Comparison of ENCODE assay signal across 18 cellular contexts in the genomic region with DNA sequence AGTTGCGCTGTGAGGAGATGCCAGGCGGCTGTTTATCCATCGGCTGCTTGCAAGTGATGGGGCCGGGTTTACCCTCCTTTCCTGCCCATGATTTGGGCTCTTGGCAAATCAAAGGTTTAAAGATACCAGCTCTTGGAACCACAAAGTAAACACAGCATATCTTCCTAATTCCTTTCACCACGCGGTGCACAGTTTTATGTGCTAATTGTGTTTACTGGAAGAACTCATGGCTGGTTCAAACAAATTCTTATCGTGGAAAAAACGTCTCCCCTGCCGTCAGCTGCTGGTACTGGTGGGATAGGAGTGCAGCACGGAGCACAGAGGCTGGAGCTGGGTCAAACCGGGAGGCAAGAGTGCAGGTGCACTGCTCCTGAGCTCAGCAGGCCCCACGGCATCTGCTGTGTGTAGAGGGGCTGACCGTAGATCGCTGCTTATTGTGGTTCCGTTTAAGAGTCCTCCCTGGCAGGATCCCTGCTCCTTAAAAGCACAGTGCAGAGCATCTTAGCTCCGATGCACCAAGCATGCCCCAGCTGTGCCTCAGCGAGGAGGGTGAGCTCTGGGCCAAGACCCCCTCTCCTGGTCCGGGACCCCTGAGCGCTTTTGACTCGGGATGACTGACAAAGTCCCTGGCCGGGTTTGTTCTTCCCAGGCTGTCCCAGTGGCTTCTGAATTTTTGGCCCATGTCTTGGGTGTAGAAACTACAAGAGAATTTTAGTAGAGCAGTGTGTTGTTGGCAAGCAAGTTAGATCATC. TPM values are rescaled to one million over a fixed set of nuclear protein-coding genes. Genes with fewer than 3 reads are reported as not detected.
DNase-seq lines count a peak whose midpoint lies in the region; ATAC-seq, FAIRE-seq and TF ChIP-seq lines count a peak whose summit lies in the region.
"Had no signal": no experiment of that assay in that cellular context is flagged by ENCODE, and none has a peak within 500 bp of the region (broad histone marks: within the 10 kb centered on the region; RNA-seq: fewer than 3 reads in every experiment).

No MANE protein-coding gene starts in this region.

- no peaks in the 10 kb centered on the region for H3F3A ChIP-seq in GM23338 (replicated peaks; ENCODE audit: low read depth)

- TF ChIP-seq CTCF in GM23338 (conservative IDR thresholded peaks at IDR 0.05; ENCODE audit: low read depth in 2 of 2) (no peak), neural crest cell (conservative IDR thresholded peaks at IDR 0.05) (no peak), kidney (IDR thresholded peaks at IDR 0.05; ENCODE audit: borderline replicate concordance, extremely low read depth, insufficient read depth) (no peak)

- H3K4me1 Mint-ChIP-seq in GM23338 (no peaks in the 10 kb centered on the region), neural crest cell (no peaks in the 10 kb centered on the region)
- H3K4me1 Mint-ChIP-seq: B cell, IgD-negative memory B cell, naive B cell had no signal

- no peaks in the 10 kb centered on the region for H3K9me2 ChIP-seq in GM23338 (ENCODE audit: insufficient read depth)

- H3K27ac ChIP-seq in GM23338 (ENCODE audit: low read depth) (no peak overlapping the region), kidney (ENCODE audit: low read depth in 2 of 2, low read length in 2 of 2) (no peak overlapping the region)
- H3K27ac ChIP-seq: lower lobe of right lung, parathyroid adenoma, thyroid gland had no signal

- H4K20me1 ChIP-seq in GM23338 (replicated peaks; ENCODE audit: insufficient read depth), result no peaks in the 10 kb centered on the region

- H3K4me3 ChIP-seq in GM23338 (no peak overlapping the region), kidney (ENCODE audit: low read length in 2 of 2) (no peak overlapping the region)
- H3K4me3 ChIP-seq: lower lobe of right lung, thyroid gland had no signal

- H3K9me3 Mint-ChIP-seq in GM23338 (no peaks in the 10 kb centered on the region; the same call in 2 of the 3 replicates), neural crest cell (peaks cover 3% of the 10 kb centered on the region)
- H3K9me3 Mint-ChIP-seq: T-helper 1 cell treated with Interleukin-12 subunit alpha and Interleukin-12 subunit beta and Interleukin-4 antibody, amounts not matched to agents 30 μg/mL and 1 μg/mL, for 36 hours had no signal

- no peaks in the 10 kb centered on the region for H3K79me2 ChIP-seq in GM23338 (replicated peaks; ENCODE audit: insufficient read depth)
- H3K79me2 ChIP-seq: parathyroid adenoma had no signal

- H3K27me3 Mint-ChIP-seq in GM23338 (ENCODE audit: insufficient read depth, low read depth, poor library complexity) (peaks cover 2% of the 10 kb centered on the region), neural crest cell (ENCODE audit: low read depth) (peaks cover 11% of the 10 kb centered on the region)

- H3K27ac Mint-ChIP-seq in GM23338 (no peak overlapping the region), neural crest cell (ENCODE audit: unreplicated experiment) (peak overlapping the region; percentile 70)
- H3K27ac Mint-ChIP-seq: B cell; IgD-negative memory B cell; T-helper 1 cell treated with Interleukin-12 subunit alpha and Interleukin-12 subunit beta and Interleukin-4 antibody, amounts not matched to agents 30 μg/mL and 1 μg/mL, for 36 hours had no signal

- H3K9me3 ChIP-seq in kidney (ENCODE audit: control insufficient read depth in 1 of 2, low read length in 2 of 2), result no peaks in the 10 kb centered on the region
- H3K9me3 ChIP-seq: lower lobe of right lung, thyroid gland had no signal

- peak; percentile 51; the same call in 2 of the 3 replicates for ATAC-seq in GM23338
- ATAC-seq: lower lobe of right lung had no signal

- no peaks in the 10 kb centered on the region for H3K4me1 ChIP-seq in GM23338 (ENCODE audit: insufficient read depth)
- no peaks in the 10 kb centered on the region for H3K4me1 ChIP-seq in kidney (ENCODE audit: control insufficient read depth in 1 of 2, insufficient read depth in 1 of 2, low read depth in 1 of 2, low read length in 2 of 2)
- H3K4me1 ChIP-seq: lower lobe of right lung, parathyroid adenoma, thyroid gland had no signal

- H3K36me3 ChIP-seq in GM23338 (ENCODE audit: insufficient read depth), result no peaks in the 10 kb centered on the region
- H3K36me3 ChIP-seq in kidney (ENCODE audit: control insufficient read depth in 1 of 2, insufficient read depth in 2 of 2, low read length in 2 of 2), result no peaks in the 10 kb centered on the region
- H3K36me3 ChIP-seq: lower lobe of right lung, thyroid gland had no signal

- no peak overlapping the region for H3K4me3 Mint-ChIP-seq in GM23338
- no peak overlapping the region for H3K4me3 Mint-ChIP-seq in neural crest cell
- H3K4me3 Mint-ChIP-seq: B cell; IgD-negative memory B cell; naive B cell; T-helper 1 cell treated with Interleukin-12 subunit alpha and Interleukin-12 subunit beta and Interleukin-4 antibody, amounts not matched to agents 30 μg/mL and 1 μg/mL, for 36 hours had no signal

- no peak overlapping the region for H2AFZ ChIP-seq in GM23338
- H2AFZ ChIP-seq: parathyroid adenoma had no signal

- no peak for FAIRE-seq in kidney (lab: Jason Lieb, UNC)
- FAIRE-seq: small intestine had no signal

- H3K36me3 Mint-ChIP-seq in GM23338 (ENCODE audit: low read depth) (no peaks in the 10 kb centered on the region), neural crest cell (ENCODE audit: low read depth) (no peaks in the 10 kb centered on the region)
- H3K36me3 Mint-ChIP-seq: IgD-negative memory B cell had no signal

- no peaks in the 10 kb centered on the region for H3K27me3 ChIP-seq in GM23338 (ENCODE audit: insufficient read depth)
- H3K27me3 ChIP-seq: thyroid gland had no signal

- intact Hi-C loops in kidney (cut with DNase I), result no loop called here

- no peak overlapping the region for H3K4me2 ChIP-seq in GM23338

- DNase-seq in GM23338 (ENCODE audit: low spot score) (no peak), MV-4-11 (lab: John Stamatoyannopoulos, UW) (peak; percentile 58), amniotic epithelial cell (ENCODE audit: low read depth) (peak; percentile 44), neural crest cell (ENCODE audit: low read depth, low spot score) (no peak), CD1c-positive myeloid dendritic cell (ENCODE audit: extremely low spot score) (no peak), kidney (no peak), NCI-H2227 (lab: John Stamatoyannopoulos, UW; ENCODE audit: unreplicated experiment) (no peak)
- DNase-seq: activated naive CD4-positive, alpha-beta T cell treated with Interleukin-2 at 50 U/mL for 16 hours; dermis blood vessel endothelial cell; lower lobe of right lung; naive B cell; Right ventricle myocardium superior; small intestine; thyroid gland had no signal

- H3K9ac ChIP-seq in kidney (ENCODE audit: low read length in 2 of 2), result no peak overlapping the region
- H3K9ac ChIP-seq: parathyroid adenoma had no signal

TF ChIP-seq in GM23338, 12 proteins besides CTCF, POLR2A, EP300 and RAD21 (continues in another document):
- TF ChIP-seq JUNB (IDR thresholded peaks at IDR 0.05; ENCODE audit: unreplicated experiment) (no peak), EZH2phosphoT487 (IDR thresholded peaks at IDR 0.05; ENCODE audit: unreplicated experiment) (no peak), ZNF114 (CRISPR knock-in tag; IDR thresholded peaks at IDR 0.05) (no peak), STAT1 (IDR thresholded peaks at IDR 0.05; ENCODE audit: unreplicated experiment) (no peak), EZH2 (IDR thresholded peaks at IDR 0.05; ENCODE audit: low read depth, unreplicated experiment) (no peak), ETS1 (IDR thresholded peaks at IDR 0.05) (no peak), POLR2AphosphoS5 (IDR thresholded peaks at IDR 0.05; ENCODE audit: low read depth) (no peak), ZNF331 (CRISPR knock-in tag; IDR thresholded peaks at IDR 0.05; ENCODE audit: low read depth) (no peak), NANOG (IDR thresholded peaks at IDR 0.05; ENCODE audit: borderline replicate concordance) (no peak), CREB1 (CRISPR knock-in tag; IDR thresholded peaks at IDR 0.05; ENCODE audit: low read depth) (no peak)

RNA-seq across cellular contexts. Expression of gene GAS6, which starts 51.3 kb away (rescaled TPM):
- 18.0 and 21.2 TPM in 2 replicates for total RNA-seq in GM23338 (2014; rRNA removed; shearing (Covaris generic))
- polyA plus RNA-seq in GM23338 (2016; fragmentation: Nextera tagmentation; extraction: Ambion mirVana) (7.9 and 8.8 TPM in 2 replicates), kidney (ENCODE audit: insufficient read depth, low read depth, low replicate concordance) (135 TPM)
- total RNA-seq in neural crest cell (7.7 and 9.0 TPM in 2 replicates), kidney (83.5 TPM)

RNA-seq across cellular contexts. Expression of gene C13orf46, which starts 58.7 kb away (rescaled TPM):
- 1.5 TPM in 1 of 2 replicates, not detected in the other for total RNA-seq in GM23338 (2014; rRNA removed; shearing (Covaris generic))
- 0.12 and 0.44 TPM in 2 replicates for polyA plus RNA-seq in GM23338 (2016; fragmentation: Nextera tagmentation; extraction: Ambion mirVana)
- total RNA-seq in neural crest cell, result 0.66 and 1.9 TPM in 2 replicates
- total RNA-seq in kidney, result 1.1 TPM
- polyA plus RNA-seq in kidney (ENCODE audit: insufficient read depth, low read depth, low replicate concordance), result not detected

Comparison
In these comparisons a context has a peak if more than half of its experiments do, and no peak if none do; other contexts are left out.
1. DNase-seq: peak in MV-4-11 (single experiment) and amniotic epithelial cell (single experiment); none in GM23338 (single experiment), neural crest cell (single experiment), CD1c-positive myeloid dendritic cell (single experiment), kidney (single experiment) and NCI-H2227 (single experiment).